In genomic region chr11:125069796-125070195, GRCh38 we compare ENCODE assay signal across 11 cellular contexts.
DNase-seq lines count a peak whose midpoint lies in the region; ATAC-seq and TF ChIP-seq lines count a peak whose summit lies in the region.
"Had no signal": no experiment of that assay in that cellular context is flagged by ENCODE, and none has a peak within 500 bp of the region (broad histone marks: within the 10 kb centered on the region; RNA-seq: fewer than 3 reads in every experiment).

No MANE protein-coding gene starts in this region.

- POLR2A ChIA-PET in HEK293 (lab: Yijun Ruan, JAX), result no interaction called here

- H3K4me3 Mint-ChIP-seq in memory B cell, result no peak overlapping the region
- H3K4me3 Mint-ChIP-seq: neural progenitor cell had no signal

- H3K4me1 Mint-ChIP-seq in memory B cell, result peaks cover 54% of the 10 kb centered on the region

- no peaks in the 10 kb centered on the region for H3K9me3 ChIP-seq in HEK293 (ENCODE audit: control insufficient read depth, insufficient read depth, low read depth, low read length)

- H3K27me3 Mint-ChIP-seq in memory B cell, result no peaks in the 10 kb centered on the region

- no peaks in the 10 kb centered on the region for H3K9me3 Mint-ChIP-seq in memory B cell
- H3K9me3 Mint-ChIP-seq: neural progenitor cell had no signal

- H3K27ac Mint-ChIP-seq in memory B cell, result peak overlapping the region; percentile 86

- no peaks in the 10 kb centered on the region for H3K36me3 Mint-ChIP-seq in memory B cell
- H3K36me3 Mint-ChIP-seq: neural progenitor cell had no signal

- ATAC-seq in memory B cell (ENCODE audit: low read depth) (no peak), HG02798 (IDR thresholded peaks at IDR 0.05; ENCODE audit: poor library complexity, unreplicated experiment) (no peak)

- DNase-seq in AG10803 (ENCODE audit: low read depth), result peak; percentile 66
- peak; percentile 45 for DNase-seq in amniotic epithelial cell (ENCODE audit: low read depth)
- no peak for DNase-seq in memory B cell (ENCODE audit: low spot score in 2 of 2)
- DNase-seq in medulla oblongata (ENCODE audit: extremely low spot score), result no peak
- DNase-seq in globus pallidus (ENCODE audit: low spot score), result no peak
- no peak for DNase-seq in activated gamma-delta T cell treated with Interleukin-2 at 50 U/mL for 16 hours
- DNase-seq: NCI-H1092 treated with DMSO at 0.1 percent for 48 hours had no signal

- H3K4me1 ChIP-seq in HEK293 (ENCODE audit: control insufficient read depth, insufficient read depth, low read length), result no peaks in the 10 kb centered on the region

- no peak overlapping the region for H3K4me3 ChIP-seq in AG10803 (ENCODE audit: low read length)
- no peak overlapping the region for H3K4me3 ChIP-seq in HEK293 (ENCODE audit: low read depth, low read length)
- H3K4me3 ChIP-seq: GM12878, neural progenitor cell had no signal

- no peak for TF ChIP-seq CTCF in AG10803 (conservative IDR thresholded peaks at IDR 0.05; ENCODE audit: low read length)
- no peak for TF ChIP-seq CTCF in HEK293 (tag by site-specific recombination; IDR thresholded peaks at IDR 0.05)

- no peaks in the 10 kb centered on the region for H3K36me3 ChIP-seq in HEK293 (ENCODE audit: control insufficient read depth in 2 of 2, insufficient read depth in 1 of 2, low read length in 2 of 2)
- H3K36me3 ChIP-seq: neural progenitor cell had no signal

- no peak overlapping the region for H3K27ac ChIP-seq in HEK293 (ENCODE audit: extremely low read depth, low read depth, low read length)
- H3K27ac ChIP-seq: neural progenitor cell had no signal

- CTCF ChIA-PET in HEK293 (lab: Yijun Ruan, JAX), result interaction anchor here (1.2 kb wide), 1 partner anchor 72 kb away, joined by 3 read pairs; no protein-coding TSS in a partner anchor

TF ChIP-seq in HEK293, 187 proteins besides CTCF, POLR2A, EP300 and RAD21:
- TF ChIP-seq ZNF580 (tag by site-specific recombination; IDR thresholded peaks at IDR 0.05) (no peak), PRDM6 (tag by site-specific recombination; IDR thresholded peaks at IDR 0.05) (no peak), EGR2 (tag by site-specific recombination; IDR thresholded peaks at IDR 0.05; ENCODE audit: low read depth) (peak; percentile 38; the same call in 1 of the 2 replicates), SP2 (tag by site-specific recombination; IDR thresholded peaks at IDR 0.05) (no peak), KLF8 (tag by site-specific recombination; IDR thresholded peaks at IDR 0.05) (no peak), ZNF155 (tag by site-specific recombination; IDR thresholded peaks at IDR 0.05) (no peak), WT1 (tag by site-specific recombination; IDR thresholded peaks at IDR 0.05) (no peak), GFI1B (tag by site-specific recombination; IDR thresholded peaks at IDR 0.05) (no peak), ZFHX2 (tag by site-specific recombination; conservative IDR thresholded peaks at IDR 0.05) (peak; percentile 50; the same call in 1 of the 2 replicates)

Comparison
In these comparisons a context has a peak if more than half of its experiments do, and no peak if none do; other contexts are left out.
1. DNase-seq: peak in AG10803 (single experiment) and amniotic epithelial cell (single experiment); none in memory B cell (0 of 2), medulla oblongata (single experiment), globus pallidus (single experiment) and activated gamma-delta T cell treated with Interleukin-2 at 50 U/mL for 16 hours (single experiment).